In genomic region chr2:98582523-98582922, GRCh38 we compare ENCODE assay signal across 19 cellular contexts.
"Had no signal": no experiment of that assay in that cellular context is flagged by ENCODE, and none has a peak within 500 bp of the region (broad histone marks: within the 10 kb centered on the region; RNA-seq: fewer than 3 reads in every experiment).

No MANE protein-coding gene starts in this region.

- DNase-seq: dorsolateral prefrontal cortex; effector CD4-positive, alpha-beta T cell; kidney; natural killer cell; occipital lobe; ovary; posterior cingulate gyrus; psoas muscle; right cardiac atrium; spleen; stimulated activated CD4-positive, alpha-beta T cell treated with anti-CD3 and anti-CD28 coated beads, Interleukin-4, amount 100 ng/mL, for 4 hours; stimulated activated naive B cell treated with anti-CD40 and anti-IgM and Interleukin-4, amounts not matched to agents 10 μg/mL and 1 μg/mL and 100 μg/mL, for 72 hours had no signal

- H3K4me3 ChIP-seq: dorsolateral prefrontal cortex, lung, ovary, psoas muscle, skin epidermis, spleen had no signal

- H3K36me3 ChIP-seq: ovary had no signal

- H3K9me3 Mint-ChIP-seq: memory B cell; natural killer cell; stimulated activated naive B cell treated with anti-CD40 and anti-IgM and Interleukin-4, amounts not matched to agents 10 μg/mL and 1 μg/mL and 100 μg/mL, for 72 hours; stimulated activated naive CD8-positive, alpha-beta T cell treated with anti-CD3 and anti-CD28 coated beads, Interleukin-15, Interleukin-2, amounts not matched to agents 100 ng/mL and 50 ng/mL, for 24 hours; type B pancreatic cell had no signal

- H3K27ac Mint-ChIP-seq: memory B cell; stimulated activated naive B cell treated with anti-CD40 and anti-IgM and Interleukin-4, amounts not matched to agents 10 μg/mL and 1 μg/mL and 100 μg/mL, for 72 hours; stimulated activated naive CD8-positive, alpha-beta T cell treated with anti-CD3 and anti-CD28 coated beads, Interleukin-15, Interleukin-2, amounts not matched to agents 100 ng/mL and 50 ng/mL, for 24 hours; type B pancreatic cell had no signal

- H3K27me3 ChIP-seq: dorsolateral prefrontal cortex, ovary, spleen had no signal

- FAIRE-seq: frontal cortex, kidney had no signal

- H3K27ac ChIP-seq: dorsolateral prefrontal cortex, ovary, psoas muscle, skin epidermis, spleen had no signal

- H3K4me1 ChIP-seq: psoas muscle had no signal

- ATAC-seq: left lobe of liver; natural killer cell; psoas muscle; right cardiac atrium; stimulated activated naive B cell treated with anti-CD40 and anti-IgM and Interleukin-4, amounts not matched to agents 10 μg/mL and 1 μg/mL and 100 μg/mL, for 72 hours had no signal

- H3K9me3 ChIP-seq: ovary, psoas muscle, spleen had no signal
